Comparison of ENCODE assay signal across 8 cellular contexts in genomic region chr1:236502972-236503639, GRCh38. TPM values are rescaled to one million over a fixed set of nuclear protein-coding genes. Genes with fewer than 3 reads are reported as not detected.
DNase-seq lines count a peak whose midpoint lies in the region; ATAC-seq and TF ChIP-seq lines count a peak whose summit lies in the region.

No MANE protein-coding gene starts in this region.

- WGBS in thyroid gland, 2 donors = 15 to 16% methylated on average over 15 of the region's 15 CpGs

- ATAC-seq in GM19463 (IDR thresholded peaks at IDR 0.05; ENCODE audit: unreplicated experiment) = peak; percentile 56
- peak; percentile 37 for ATAC-seq in effector memory CD8-positive, alpha-beta T cell (replicated peaks)
- ATAC-seq in GM21367 (IDR thresholded peaks at IDR 0.05; ENCODE audit: unreplicated experiment) = no peak
- no peak for ATAC-seq in HG03521 (IDR thresholded peaks at IDR 0.05; ENCODE audit: unreplicated experiment)

- H3K4me3 ChIP-seq in thyroid gland (replicated peaks in 1 of 3) = peak overlapping the region in 1 of 3 donors; percentile 2

- peak overlapping the region; percentile 20 to 37 for H3K4me3 Mint-ChIP-seq in effector memory CD8-positive, alpha-beta T cell

- in situ Hi-C loops in SK-MEL-5 (cut with HindIII; ENCODE audit: low pct_unique_long_range_greater_than_20kb, low sequenced_read_pairs) = no loop called here

- TF ChIP-seq POLR2A in thyroid gland (IDR thresholded peaks at IDR 0.05) = no peak

- no peaks in the 10 kb centered on the region for H3K27me3 ChIP-seq in thyroid gland

- H3K9me3 Mint-ChIP-seq in effector memory CD8-positive, alpha-beta T cell = no peaks in the 10 kb centered on the region

- intact Hi-C loops in thyroid gland (cut with DNase I) = no loop called here

- no peaks in the 10 kb centered on the region for H3K36me3 Mint-ChIP-seq in effector memory CD8-positive, alpha-beta T cell (ENCODE audit: insufficient read depth)

- TF ChIP-seq CTCF in thyroid gland (IDR thresholded peaks at IDR 0.05) = no peak

- peak; percentile 64 for DNase-seq in AG08396 (ENCODE audit: low spot score)
- peak; percentile 21 for DNase-seq in SK-MEL-5 (ENCODE audit: low read depth, low spot score)
- no peak for DNase-seq in effector memory CD8-positive, alpha-beta T cell
- peak; percentile 32 for DNase-seq in medulla oblongata (ENCODE audit: extremely low spot score)
- peak; percentile 32 to 35 for DNase-seq in thyroid gland

- H3K36me3 ChIP-seq in thyroid gland = no peaks in the 10 kb centered on the region

- H3K27ac Mint-ChIP-seq in effector memory CD8-positive, alpha-beta T cell = peak overlapping the region; percentile 44 to 79

- peaks cover 7 to 9% of the 10 kb centered on the region in 2 donors for H3K4me1 Mint-ChIP-seq in effector memory CD8-positive, alpha-beta T cell (ENCODE audit: low read depth in 2 of 2)

- H3K27me3 Mint-ChIP-seq in effector memory CD8-positive, alpha-beta T cell = peaks cover 0 to 7% of the 10 kb centered on the region in 2 donors

- H3K4me1 ChIP-seq in thyroid gland = peaks cover 7 to 8% of the 10 kb centered on the region in 2 donors

- no peaks in the 10 kb centered on the region for H3K9me3 ChIP-seq in thyroid gland

- peak overlapping the region in 2 of 3 donors; percentile 47 to 73 for H3K27ac ChIP-seq in thyroid gland

RNA-seq across cellular contexts. Expression of gene LGALS8, which starts 20.7 kb away (rescaled TPM):
- 60.4 and 62.4 TPM in 2 replicates for total RNA-seq in SK-MEL-5 (2014; rRNA removed; shearing (Covaris generic))
- polyA plus RNA-seq in SK-MEL-5 (2015; cell fraction: cytosol; rRNA removed) = 20.4 and 23.1 TPM in 2 replicates
- polyA plus RNA-seq in SK-MEL-5 (2015; cell fraction: nucleus; rRNA removed) = 125 and 148 TPM in 2 replicates
- total RNA-seq in thyroid gland = 10 to 100 TPM; 61.8 to 94.2 (median 79.2) TPM

Comparison
In these comparisons a context has a peak if more than half of its experiments do, and no peak if none do; other contexts are left out.
1. DNase-seq: peak in AG08396 (single experiment), SK-MEL-5 (single experiment), medulla oblongata (single experiment) and thyroid gland (2 of 2); none in effector memory CD8-positive, alpha-beta T cell (0 of 3).
2. ATAC-seq: peak in GM19463 (single experiment) and effector memory CD8-positive, alpha-beta T cell (single experiment); none in GM21367 (single experiment) and HG03521 (single experiment).